ENCODE assay signal across 8 cellular contexts in genomic region chr2:127049927-127050802, GRCh38. TPM values are rescaled to one million over a fixed set of nuclear protein-coding genes. Genes with fewer than 3 reads are reported as not detected.
DNase-seq lines count a peak whose midpoint lies in the region; ATAC-seq and TF ChIP-seq lines count a peak whose summit lies in the region.

No MANE protein-coding gene starts in this region.

- DNase-seq in DND-41: peak; percentile 68
- DNase-seq in T-helper 17 cell: peak; percentile 47 to 60 (median 56)
- peak; percentile 64 to 88 (median 86) for DNase-seq in right cardiac atrium
- no peak for DNase-seq in smooth muscle cell (lab: John Stamatoyannopoulos, UW; ENCODE audit: unreplicated experiment)

- no peak overlapping the region for H3K4me3 Mint-ChIP-seq in T-helper 17 cell

- H3K9ac ChIP-seq in DND-41 (ENCODE audit: low read depth, low read length) (no peak overlapping the region), Loucy (ENCODE audit: low read depth, low read length, poor library complexity, severe bottlenecking) (no peak overlapping the region), smooth muscle cell (ENCODE audit: low read depth) (no peak overlapping the region)

- no peak overlapping the region for H3K4me2 ChIP-seq in DND-41 (ENCODE audit: insufficient read depth, low read length)
- no peak overlapping the region for H3K4me2 ChIP-seq in Loucy (ENCODE audit: low read depth, low read length, poor library complexity, severe bottlenecking)
- H3K4me2 ChIP-seq in smooth muscle cell: no peak overlapping the region

- H3K27ac ChIP-seq in DND-41 (ENCODE audit: low read length) (no peak overlapping the region), angular gyrus (ENCODE audit: low read depth, low read length) (peak overlapping the region; percentile 68), right cardiac atrium (ENCODE audit: low read length) (no peak overlapping the region), smooth muscle cell (ENCODE audit: low read depth) (no peak overlapping the region)

- peak overlapping the region; percentile 56 for H2AFZ ChIP-seq in DND-41 (ENCODE audit: low read depth, low read length)
- H2AFZ ChIP-seq in Loucy (ENCODE audit: low read length): peak overlapping the region; percentile 83
- peak overlapping the region; percentile 49 for H2AFZ ChIP-seq in smooth muscle cell (ENCODE audit: low read depth)

- H3K4me1 Mint-ChIP-seq in T-helper 17 cell: peaks cover 10% of the 10 kb centered on the region

- no peaks in the 10 kb centered on the region for H4K20me1 ChIP-seq in DND-41 (ENCODE audit: insufficient read depth, low read length)
- no peaks in the 10 kb centered on the region for H4K20me1 ChIP-seq in Loucy (ENCODE audit: insufficient read depth, low read length, poor library complexity, severe bottlenecking)
- H4K20me1 ChIP-seq in smooth muscle cell (ENCODE audit: low read depth): no peaks in the 10 kb centered on the region

- no peaks in the 10 kb centered on the region for H3K27me3 Mint-ChIP-seq in T-helper 17 cell

- no peaks in the 10 kb centered on the region for H3K9me2 ChIP-seq in Loucy (replicated peaks; ENCODE audit: low read depth, low read length)

- ATAC-seq in DND-41 (ENCODE audit: insufficient read depth, low read depth): peak; percentile 90
- peak; percentile 61 for ATAC-seq in GM21717 (IDR thresholded peaks at IDR 0.05; ENCODE audit: unreplicated experiment)
- ATAC-seq in T-helper 17 cell: peak; percentile 78
- ATAC-seq in right cardiac atrium: peak; percentile 47 to 59
- ATAC-seq in GM19324 (IDR thresholded peaks at IDR 0.05; ENCODE audit: low FRiP score, unreplicated experiment): no peak

- intact Hi-C loops in right cardiac atrium (cut with DNase I): no loop called here

- H3F3A ChIP-seq in Loucy (ENCODE audit: low read depth): no peaks in the 10 kb centered on the region
- H3F3A ChIP-seq in smooth muscle cell (ENCODE audit: low read depth): no peaks in the 10 kb centered on the region

- H3K9me3 ChIP-seq in DND-41 (ENCODE audit: insufficient read depth, low read length, severe bottlenecking): no peaks in the 10 kb centered on the region
- no peaks in the 10 kb centered on the region for H3K9me3 ChIP-seq in Loucy (ENCODE audit: insufficient read depth, low read depth, low read length)
- no peaks in the 10 kb centered on the region for H3K9me3 ChIP-seq in T-helper 17 cell (ENCODE audit: control insufficient read depth, low read length, poor library complexity, severe bottlenecking)
- no peaks in the 10 kb centered on the region for H3K9me3 ChIP-seq in right cardiac atrium (ENCODE audit: control insufficient read depth, low read length)
- H3K9me3 ChIP-seq in smooth muscle cell (replicated peaks; ENCODE audit: low read depth): no peaks in the 10 kb centered on the region

- H3K79me2 ChIP-seq in DND-41 (ENCODE audit: insufficient read depth, low read length) (no peaks in the 10 kb centered on the region), Loucy (ENCODE audit: insufficient read depth, low read length) (no peaks in the 10 kb centered on the region), smooth muscle cell (ENCODE audit: low read depth) (no peaks in the 10 kb centered on the region)

- TF ChIP-seq CTCF in DND-41 (IDR thresholded peaks at IDR 0.05; ENCODE audit: borderline replicate concordance, extremely low read depth, low read length, poor library complexity, severe bottlenecking) (peak; percentile 93), Loucy (conservative IDR thresholded peaks at IDR 0.05; ENCODE audit: low read length) (peak; percentile 77), smooth muscle cell (IDR thresholded peaks at IDR 0.05; ENCODE audit: borderline replicate concordance, insufficient read depth, poor library complexity, severe bottlenecking) (peak; percentile 91)

- 34% methylated on average over 33 of the region's 33 CpGs for WGBS in right cardiac atrium
- 79% methylated on average over 18 of the region's 33 CpGs for WGBS in smooth muscle cell (ENCODE audit: low lambda C conversion rate)

- no peaks in the 10 kb centered on the region for H3K36me3 Mint-ChIP-seq in T-helper 17 cell (ENCODE audit: low read depth)

- no peak overlapping the region for H3K27ac Mint-ChIP-seq in T-helper 17 cell

- H3K4me1 ChIP-seq in DND-41 (ENCODE audit: insufficient read depth, low read length) (peaks cover 2% of the 10 kb centered on the region; the same call in 1 of the 2 replicates), Loucy (ENCODE audit: insufficient read depth, low read length, poor library complexity, severe bottlenecking) (no peaks in the 10 kb centered on the region), right cardiac atrium (ENCODE audit: control insufficient read depth, insufficient read depth, low read length) (no peaks in the 10 kb centered on the region), smooth muscle cell (ENCODE audit: low read depth) (no peaks in the 10 kb centered on the region)

- no peak overlapping the region for H3K4me3 ChIP-seq in DND-41 (ENCODE audit: low read depth in 1 of 2, low read length in 2 of 2)
- H3K4me3 ChIP-seq in Loucy (ENCODE audit: low read length, poor library complexity, severe bottlenecking): no peak overlapping the region
- no peak overlapping the region for H3K4me3 ChIP-seq in right cardiac atrium (ENCODE audit: low read length)
- no peak overlapping the region for H3K4me3 ChIP-seq in smooth muscle cell

- H3K27me3 ChIP-seq in DND-41 (ENCODE audit: insufficient read depth, low read length, poor library complexity): no peaks in the 10 kb centered on the region
- H3K27me3 ChIP-seq in Loucy (ENCODE audit: insufficient read depth, low read length, poor library complexity, severe bottlenecking): no peaks in the 10 kb centered on the region
- no peaks in the 10 kb centered on the region for H3K27me3 ChIP-seq in right cardiac atrium (ENCODE audit: control insufficient read depth, insufficient read depth)
- no peaks in the 10 kb centered on the region for H3K27me3 ChIP-seq in smooth muscle cell (ENCODE audit: low read depth)

- H3K36me3 ChIP-seq in DND-41 (ENCODE audit: insufficient read depth, low read length) (no peaks in the 10 kb centered on the region), Loucy (ENCODE audit: insufficient read depth, low read length) (no peaks in the 10 kb centered on the region), smooth muscle cell (ENCODE audit: low read depth) (no peaks in the 10 kb centered on the region)

RNA-seq across cellular contexts. Expression of gene BIN1, which starts 56.8 kb away (rescaled TPM):
- total RNA-seq in T-helper 17 cell (100 to 1,000 TPM; 132 to 133 TPM), right cardiac atrium (10 to 100 TPM in 3 of 4 donors, 1 to 10 TPM in 1; 6.6 to 12.0 (median 10.4) TPM), smooth muscle cell (20.0 and 25.4 TPM in 2 replicates)
- polyA plus RNA-seq in right cardiac atrium (5.9 TPM), smooth muscle cell (31.9 and 32.4 TPM in 2 replicates)
